1 cellular context compared by ENCODE assay signal in genomic region chr17:41307647-41308046, GRCh38.
TF ChIP-seq lines count a peak whose summit lies in the region.

No MANE protein-coding gene starts in this region.

TF ChIP-seq in HepG2, 621 proteins besides CTCF, POLR2A, EP300 and RAD21:
- TF ChIP-seq ZBED4 (CRISPR knock-in tag; IDR thresholded peaks at IDR 0.05; ENCODE audit: borderline replicate concordance), result no peak
- TF ChIP-seq ZFP82 (CRISPR knock-in tag; IDR thresholded peaks at IDR 0.05; ENCODE audit: borderline replicate concordance), result no peak
- no peak for TF ChIP-seq SMARCE1 (IDR thresholded peaks at IDR 0.05; ENCODE audit: borderline replicate concordance)
- no peak for TF ChIP-seq TMF1 (CRISPR knock-in tag; IDR thresholded peaks at IDR 0.05; ENCODE audit: low read depth)
- no peak for TF ChIP-seq GATAD1 (CRISPR knock-in tag; IDR thresholded peaks at IDR 0.05)
- TF ChIP-seq MBD4 (IDR thresholded peaks at IDR 0.05; ENCODE audit: borderline replicate concordance, low read length), result no peak
- TF ChIP-seq SNAPC5 (CRISPR knock-in tag; IDR thresholded peaks at IDR 0.05; ENCODE audit: borderline replicate concordance), result no peak
- no peak for TF ChIP-seq ZSCAN9 (CRISPR knock-in tag; IDR thresholded peaks at IDR 0.05; ENCODE audit: borderline replicate concordance)
- TF ChIP-seq JUN (CRISPR knock-in tag; IDR thresholded peaks at IDR 0.05), result no peak
- TF ChIP-seq RFXAP (CRISPR knock-in tag; IDR thresholded peaks at IDR 0.05; ENCODE audit: borderline replicate concordance), result no peak
- no peak for TF ChIP-seq ZNF276 (CRISPR knock-in tag; IDR thresholded peaks at IDR 0.05; ENCODE audit: low read depth)
- no peak for TF ChIP-seq ZNF704 (CRISPR knock-in tag; IDR thresholded peaks at IDR 0.05; ENCODE audit: borderline replicate concordance)
- TF ChIP-seq ELK4 (CRISPR knock-in tag; IDR thresholded peaks at IDR 0.05; ENCODE audit: borderline replicate concordance), result no peak
- TF ChIP-seq HMGXB4 (CRISPR knock-in tag; IDR thresholded peaks at IDR 0.05; ENCODE audit: borderline replicate concordance in 1 of 2, low read depth in 1 of 2), result no peak
TF ChIP-seq in HepG2: peak in this region for 0.
